Comparison of ENCODE assay signal across 1 cellular context in genomic region chr13:96089749-96090239, GRCh38.
TF ChIP-seq lines count a peak whose summit lies in the region.

Gene HS6ST3, plus strand, starts transcription at chr13:96090107.

TF ChIP-seq in HEK293, 187 proteins besides CTCF, POLR2A, EP300 and RAD21 (continued from another document):
- TF ChIP-seq PRDM10 (tag by site-specific recombination; IDR thresholded peaks at IDR 0.05) (peak; percentile 26; the same call in 1 of the 2 replicates), ZNF561 (tag by site-specific recombination; IDR thresholded peaks at IDR 0.05; ENCODE audit: borderline replicate concordance) (0 out of 2 replicates have a peak, but pooled peaks have one; percentile 87), ZBTB7A (tag by site-specific recombination; IDR thresholded peaks at IDR 0.05; ENCODE audit: low read depth) (no peak), ZNF777 (tag by site-specific recombination; IDR thresholded peaks at IDR 0.05; ENCODE audit: borderline replicate concordance) (no peak), ZFP41 (tag by site-specific recombination; IDR thresholded peaks at IDR 0.05; ENCODE audit: borderline replicate concordance) (no peak), ZNF335 (tag by site-specific recombination; conservative IDR thresholded peaks at IDR 0.05) (peak; percentile 61), ZFP37 (tag by site-specific recombination; IDR thresholded peaks at IDR 0.05) (0 out of 2 replicates have a peak, but pooled peaks have one; percentile 51), ZNF221 (tag by site-specific recombination; IDR thresholded peaks at IDR 0.05; ENCODE audit: borderline replicate concordance) (no peak), ZNF521 (tag by site-specific recombination; IDR thresholded peaks at IDR 0.05) (no peak), ZNF555 (tag by site-specific recombination; conservative IDR thresholded peaks at IDR 0.05) (no peak), ZNF510 (tag by site-specific recombination; IDR thresholded peaks at IDR 0.05; ENCODE audit: insufficient replicate concordance) (no peak), BCL11A (tag by site-specific recombination; IDR thresholded peaks at IDR 0.05; ENCODE audit: low read depth) (no peak), SP7 (tag by site-specific recombination; IDR thresholded peaks at IDR 0.05) (no peak), HIC1 (tag by site-specific recombination; IDR thresholded peaks at IDR 0.05) (peak; percentile 73), ZSCAN16 (tag by site-specific recombination; IDR thresholded peaks at IDR 0.05) (no peak), ZXDB (tag by site-specific recombination; IDR thresholded peaks at IDR 0.05) (peak; percentile 88), ZNF639 (tag by site-specific recombination; IDR thresholded peaks at IDR 0.05) (no peak), ZNF660 (tag by site-specific recombination; IDR thresholded peaks at IDR 0.05) (peak; percentile 84), ZNF501 (tag by site-specific recombination; IDR thresholded peaks at IDR 0.05) (peak; percentile 74; the same call in 1 of the 2 replicates), ZBTB26 (tag by site-specific recombination; optimal IDR thresholded peaks at IDR 0.05) (peak; percentile 78), PRDM1 (tag by site-specific recombination; IDR thresholded peaks at IDR 0.05) (peak; percentile 32; the same call in 1 of the 2 replicates), ZNF341 (tag by site-specific recombination; IDR thresholded peaks at IDR 0.05; ENCODE audit: low read depth) (peak; percentile 84), ZFHX2 (tag by site-specific recombination; conservative IDR thresholded peaks at IDR 0.05) (peak; percentile 46), ZIC2 (tag by site-specific recombination; IDR thresholded peaks at IDR 0.05) (peak; percentile 62), MYNN (tag by site-specific recombination; IDR thresholded peaks at IDR 0.05; ENCODE audit: borderline replicate concordance) (no peak), ZNF621 (tag by site-specific recombination; IDR thresholded peaks at IDR 0.05) (no peak), ZBTB8A (tag by site-specific recombination; IDR thresholded peaks at IDR 0.05) (peak; percentile 92), YY1 (tag by site-specific recombination; IDR thresholded peaks at IDR 0.05) (no peak), SP2 (tag by site-specific recombination; IDR thresholded peaks at IDR 0.05) (peak; percentile 68), TRIM28 (IDR thresholded peaks at IDR 0.05; ENCODE audit: borderline replicate concordance, low read length) (0 out of 2 replicates have a peak, but pooled peaks have one; percentile 28), ZNF600 (tag by site-specific recombination; IDR thresholded peaks at IDR 0.05) (peak; percentile 89), ZBTB20 (tag by site-specific recombination; IDR thresholded peaks at IDR 0.05) (peak; percentile 92), ZNF23 (tag by site-specific recombination; IDR thresholded peaks at IDR 0.05; ENCODE audit: borderline replicate concordance) (no peak), ZNF629 (tag by site-specific recombination; IDR thresholded peaks at IDR 0.05) (0 out of 2 replicates have a peak, but pooled peaks have one; percentile 23), ZNF664 (tag by site-specific recombination; IDR thresholded peaks at IDR 0.05) (no peak), AEBP2 (tag by site-specific recombination; IDR thresholded peaks at IDR 0.05; ENCODE audit: borderline replicate concordance) (no peak), IKZF3 (tag by site-specific recombination; IDR thresholded peaks at IDR 0.05) (peak; percentile 86), ZNF677 (tag by site-specific recombination; IDR thresholded peaks at IDR 0.05) (no peak), ZSCAN30 (tag by site-specific recombination; IDR thresholded peaks at IDR 0.05) (peak; percentile 83), ZNF394 (tag by site-specific recombination; IDR thresholded peaks at IDR 0.05; ENCODE audit: borderline replicate concordance) (peak; percentile 60; the same call in 1 of the 2 replicates), ZNF121 (tag by site-specific recombination; IDR thresholded peaks at IDR 0.05) (no peak), REST (tag by site-specific recombination; IDR thresholded peaks at IDR 0.05) (peak; percentile 6; the same call in 1 of the 2 replicates), ZBTB17 (tag by site-specific recombination; IDR thresholded peaks at IDR 0.05) (peak; percentile 40; the same call in 1 of the 2 replicates)
